Comparison of ENCODE assay signal across 10 cellular contexts in the genomic region with DNA sequence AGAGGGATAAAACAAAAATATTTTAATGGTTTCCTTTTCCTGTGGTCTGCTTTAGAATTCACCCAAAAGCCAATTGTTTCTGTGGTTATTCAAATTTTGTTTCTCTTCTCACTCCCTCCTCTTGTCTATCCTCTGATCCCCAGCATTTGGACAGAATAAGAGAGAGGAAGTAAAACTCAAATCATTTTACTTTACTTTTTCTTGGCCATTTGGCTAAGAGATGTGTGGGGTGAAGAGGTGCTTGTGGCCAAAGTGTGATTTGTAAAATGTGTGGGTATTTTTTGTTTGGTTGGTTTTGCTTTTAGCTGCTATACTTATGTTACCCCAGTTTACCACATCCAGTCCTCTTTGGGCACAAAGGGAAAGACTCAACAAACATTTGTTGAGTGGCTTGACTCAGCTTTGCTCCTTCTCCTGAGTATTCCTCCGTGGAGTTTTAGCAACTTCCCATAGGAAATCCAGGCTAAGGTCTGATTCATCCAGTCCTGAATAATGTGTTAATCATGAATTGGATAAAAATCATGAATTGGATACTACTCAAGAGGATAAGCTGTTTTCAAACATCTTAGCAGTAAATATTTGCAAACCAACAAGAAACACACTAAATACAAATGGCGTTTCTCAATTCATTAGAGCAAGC.
DNase-seq lines count a peak whose midpoint lies in the region; ATAC-seq and TF ChIP-seq lines count a peak whose summit lies in the region.
"Had no signal": no experiment of that assay in that cellular context is flagged by ENCODE, and none has a peak within 500 bp of the region (broad histone marks: within the 10 kb centered on the region; RNA-seq: fewer than 3 reads in every experiment).

No MANE protein-coding gene starts in this region.

- no peak overlapping the region for H3K9ac ChIP-seq in endodermal cell (ENCODE audit: extremely low read depth, low read length, poor library complexity, severe bottlenecking)

- H3K9me3 Mint-ChIP-seq in activated CD8-positive, alpha-beta T cell treated with anti-CD3 and anti-CD28 coated beads for 36 hours: no peaks in the 10 kb centered on the region
- H3K9me3 Mint-ChIP-seq in stimulated activated naive CD8-positive, alpha-beta T cell treated with anti-CD3 and anti-CD28 coated beads, Interleukin-15, amount 100 ng/mL, for 72 hours: peaks cover 6% of the 10 kb centered on the region in 2 donors
- H3K9me3 Mint-ChIP-seq in endodermal cell: no peaks in the 10 kb centered on the region

- no peak overlapping the region for H3K4me3 ChIP-seq in endodermal cell (ENCODE audit: low read length)
- H3K4me3 ChIP-seq: K562 had no signal

- no peaks in the 10 kb centered on the region for H3K27me3 ChIP-seq in endodermal cell (ENCODE audit: control insufficient read depth, insufficient read depth, low read length, poor library complexity, severe bottlenecking)

- H3K4me1 ChIP-seq in endodermal cell (ENCODE audit: control insufficient read depth, insufficient read depth, low read length): no peaks in the 10 kb centered on the region

- ATAC-seq in GM19351 (IDR thresholded peaks at IDR 0.05; ENCODE audit: unreplicated experiment) (peak; percentile 95), HG03045 (IDR thresholded peaks at IDR 0.05; ENCODE audit: unreplicated experiment) (peak; percentile 93)
- peak; percentile 65 for ATAC-seq in activated CD8-positive, alpha-beta T cell treated with anti-CD3 and anti-CD28 coated beads for 36 hours
- ATAC-seq in stimulated activated naive CD8-positive, alpha-beta T cell treated with anti-CD3 and anti-CD28 coated beads, Interleukin-15, amount 100 ng/mL, for 72 hours: peak; percentile 99
- ATAC-seq: K562 had no signal

- H3K9me3 ChIP-seq in endodermal cell (ENCODE audit: control insufficient read depth, low read length): no peaks in the 10 kb centered on the region

- H3K36me3 Mint-ChIP-seq in activated CD8-positive, alpha-beta T cell treated with anti-CD3 and anti-CD28 coated beads for 36 hours (ENCODE audit: low read depth): no peaks in the 10 kb centered on the region
- H3K36me3 Mint-ChIP-seq in endodermal cell (ENCODE audit: low read depth): no peaks in the 10 kb centered on the region

- peaks cover 7% of the 10 kb centered on the region for H3K4me1 Mint-ChIP-seq in activated CD8-positive, alpha-beta T cell treated with anti-CD3 and anti-CD28 coated beads for 36 hours (ENCODE audit: low read depth)
- peaks cover 12% of the 10 kb centered on the region for H3K4me1 Mint-ChIP-seq in stimulated activated naive CD8-positive, alpha-beta T cell treated with anti-CD3 and anti-CD28 coated beads, Interleukin-15, amount 100 ng/mL, for 72 hours
- no peaks in the 10 kb centered on the region for H3K4me1 Mint-ChIP-seq in endodermal cell

- H3K27ac Mint-ChIP-seq in activated CD8-positive, alpha-beta T cell treated with anti-CD3 and anti-CD28 coated beads for 36 hours: no peak overlapping the region
- H3K27ac Mint-ChIP-seq in stimulated activated naive CD8-positive, alpha-beta T cell treated with anti-CD3 and anti-CD28 coated beads, Interleukin-15, amount 100 ng/mL, for 72 hours: peak overlapping the region in 1 of 2 donors; percentile 55
- no peak overlapping the region for H3K27ac Mint-ChIP-seq in endodermal cell

- no peak overlapping the region for H3K27ac ChIP-seq in endodermal cell (ENCODE audit: low read depth, low read length)

- peaks cover 2% of the 10 kb centered on the region for H3K27me3 Mint-ChIP-seq in activated CD8-positive, alpha-beta T cell treated with anti-CD3 and anti-CD28 coated beads for 36 hours
- peaks cover 21% of the 10 kb centered on the region for H3K27me3 Mint-ChIP-seq in stimulated activated naive CD8-positive, alpha-beta T cell treated with anti-CD3 and anti-CD28 coated beads, Interleukin-15, amount 100 ng/mL, for 72 hours
- peaks cover 2% of the 10 kb centered on the region for H3K27me3 Mint-ChIP-seq in endodermal cell (ENCODE audit: insufficient read depth)

- H3K4me3 Mint-ChIP-seq in activated CD8-positive, alpha-beta T cell treated with anti-CD3 and anti-CD28 coated beads for 36 hours: no peak overlapping the region
- H3K4me3 Mint-ChIP-seq in stimulated activated naive CD8-positive, alpha-beta T cell treated with anti-CD3 and anti-CD28 coated beads, Interleukin-15, amount 100 ng/mL, for 72 hours: no peak overlapping the region
- no peak overlapping the region for H3K4me3 Mint-ChIP-seq in endodermal cell
- H3K4me3 Mint-ChIP-seq: neural crest cell had no signal

- 85 to 100% methylated on average over 2 of the region's 2 CpGs for WGBS in endodermal cell (ENCODE audit: insufficient coverage in 1 of 2, insufficient read length in 1 of 2), 2 experiments

- POLR2A ChIA-PET in activated CD8-positive, alpha-beta T cell treated with anti-CD3 and anti-CD28 coated beads for 36 hours (lab: Charles Lee): interaction anchor here (0.6 kb wide), 1 partner anchor 347 kb away, joined by 4 read pairs; no protein-coding TSS in a partner anchor

- H3K36me3 ChIP-seq in endodermal cell (ENCODE audit: control insufficient read depth, insufficient read depth, low read length): no peaks in the 10 kb centered on the region

- no peak for TF ChIP-seq CTCF in activated CD8-positive, alpha-beta T cell treated with anti-CD3 and anti-CD28 coated beads for 36 hours (IDR thresholded peaks at IDR 0.05)
- no peak for TF ChIP-seq CTCF in endodermal cell (conservative IDR thresholded peaks at IDR 0.05)

- no peak for DNase-seq in activated CD8-positive, alpha-beta T cell treated with anti-CD3 and anti-CD28 coated beads for 36 hours
- peak in 1 of 2 donors; percentile 21 for DNase-seq in stimulated activated naive CD8-positive, alpha-beta T cell treated with anti-CD3 and anti-CD28 coated beads, Interleukin-15, amount 100 ng/mL, for 72 hours
- DNase-seq in RPMI8226 (no peak), endodermal cell (no peak)
- DNase-seq in activated CD8-positive, alpha-beta memory T cell treated with anti-CD3 and anti-CD28 coated beads, Interleukin-2, amount 50 U/mL, for 48 hours: no peak
- DNase-seq: aorta had no signal

- CTCF ChIA-PET in activated CD8-positive, alpha-beta T cell treated with anti-CD3 and anti-CD28 coated beads for 36 hours (lab: Charles Lee): interaction anchor here (1.8 kb wide), 1 partner anchor 11 kb away, joined by 4 read pairs; no protein-coding TSS in a partner anchor

- intact Hi-C loops in activated CD8-positive, alpha-beta T cell treated with anti-CD3 and anti-CD28 coated beads for 36 hours (cut with micrococcal nuclease): no loop called here
